Comparison of ENCODE assay signal across 10 cellular contexts in the genomic region with DNA sequence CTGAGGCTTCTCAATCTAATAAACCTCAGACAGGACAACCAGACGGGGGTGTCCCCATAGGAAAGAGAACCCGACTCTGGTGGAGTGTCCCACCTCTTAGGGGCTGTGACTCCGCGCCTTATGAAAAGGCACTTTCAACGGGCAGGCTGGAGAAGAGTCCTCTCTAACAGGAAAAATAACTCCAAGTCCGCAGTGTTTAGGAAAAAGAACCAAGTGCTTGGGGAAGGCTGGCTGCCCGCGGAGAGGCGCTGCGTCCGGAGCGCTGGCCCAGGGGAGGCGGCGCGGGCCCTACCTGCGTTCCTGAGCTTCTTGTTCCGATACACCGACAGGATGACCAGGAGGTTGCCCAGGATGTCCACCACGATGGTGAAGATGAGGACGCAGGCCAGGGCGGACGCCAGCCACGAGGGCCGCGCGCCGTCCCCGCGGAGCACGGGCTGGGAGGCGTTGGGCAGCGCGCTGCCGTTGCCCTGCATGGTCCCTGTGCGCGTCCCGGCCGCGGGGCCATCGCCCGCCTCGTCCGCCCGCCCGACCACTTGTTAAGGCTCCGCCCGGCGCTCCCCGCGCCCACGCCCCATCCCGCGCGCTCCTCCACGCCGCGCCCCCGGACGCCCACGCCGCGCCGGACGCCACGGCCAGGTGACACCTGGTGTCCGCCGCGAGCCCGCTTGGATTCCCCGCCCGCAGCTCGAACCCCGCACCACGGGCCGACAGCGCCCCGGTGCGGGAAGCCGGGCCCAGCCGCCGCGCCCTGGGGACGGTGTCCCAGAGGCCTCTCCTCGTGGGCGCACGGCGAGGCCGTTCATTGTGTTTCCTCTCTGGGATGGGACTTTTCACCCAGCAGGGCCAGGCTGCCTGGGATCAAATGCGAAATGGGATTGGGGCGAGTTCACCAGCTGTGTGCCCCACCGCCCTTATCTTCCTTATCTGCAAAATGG. TPM values are rescaled to one million over a fixed set of nuclear protein-coding genes. Genes with fewer than 3 reads are reported as not detected.
DNase-seq lines count a peak whose midpoint lies in the region; TF ChIP-seq lines count a peak whose summit lies in the region.
"Had no signal": no experiment of that assay in that cellular context is flagged by ENCODE, and none has a peak within 500 bp of the region (broad histone marks: within the 10 kb centered on the region; RNA-seq: fewer than 3 reads in every experiment).

Gene MTNR1A (minus strand): TSS at position 678 of the 938 bp plus-strand sequence. CDS start 202 bp downstream, at position 476.

- no peak for TF ChIP-seq EP300 in suprapubic skin (IDR thresholded peaks at IDR 0.05)

- H3K27me3 Mint-ChIP-seq in activated T-helper 2 cell treated with anti-CD3 and anti-CD28 coated beads, Interferon-gamma antibody, Interleukin-2, Interleukin-4, amounts not matched to agents 10 μg/mL and 5 μg/mL and 100 μg/mL, durations not matched to agents 14 hours and 24 hours and 36 hours (ENCODE audit: low read depth) = peaks cover 17% of the 10 kb centered on the region

- TF ChIP-seq POLR2A in suprapubic skin (IDR thresholded peaks at IDR 0.05) = no peak

- 9% methylated on average over 23 of the region's 91 CpGs for WGBS in suprapubic skin

- DNase-seq in NCI-H1417 (lab: John Stamatoyannopoulos, UW) (peak in 2 of 3 experiments; percentile 4 to 25), NCI-H1417 treated with DMSO at 0.1 percent for 48 hours (lab: John Stamatoyannopoulos, UW) (no peak), astrocyte of the spinal cord (ENCODE audit: low read depth, low spot score) (peak; percentile 25), kidney epithelial cell (ENCODE audit: low read depth) (no peak), suprapubic skin (ENCODE audit: low spot score in 2 of 2) (no peak), COLO829 (ENCODE audit: low spot score) (no peak), GM20000 (ENCODE audit: low spot score) (no peak)
- no peak for DNase-seq in activated T-helper 2 cell treated with anti-CD3 and anti-CD28 coated beads, Interferon-gamma antibody, Interleukin-2, Interleukin-4, amounts not matched to agents 10 μg/mL and 5 μg/mL and 100 μg/mL, durations not matched to agents 14 hours and 24 hours and 36 hours (ENCODE audit: low spot score)
- DNase-seq: SW 1271 had no signal

- peaks cover 16% of the 10 kb centered on the region for H3K4me1 ChIP-seq in suprapubic skin

- no peaks in the 10 kb centered on the region for H3K4me1 Mint-ChIP-seq in activated T-helper 2 cell treated with anti-CD3 and anti-CD28 coated beads, Interferon-gamma antibody, Interleukin-2, Interleukin-4, amounts not matched to agents 10 μg/mL and 5 μg/mL and 100 μg/mL, durations not matched to agents 14 hours and 24 hours and 36 hours (ENCODE audit: low read depth)

- no peak within 1 kb of the TSS for H3K27ac Mint-ChIP-seq in activated T-helper 2 cell treated with anti-CD3 and anti-CD28 coated beads, Interferon-gamma antibody, Interleukin-2, Interleukin-4, amounts not matched to agents 10 μg/mL and 5 μg/mL and 100 μg/mL, durations not matched to agents 14 hours and 24 hours and 36 hours

- no peaks in the 10 kb centered on the region for H3K9me3 Mint-ChIP-seq in activated T-helper 2 cell treated with anti-CD3 and anti-CD28 coated beads, Interferon-gamma antibody, Interleukin-2, Interleukin-4, amounts not matched to agents 10 μg/mL and 5 μg/mL and 100 μg/mL, durations not matched to agents 14 hours and 24 hours and 36 hours

- TF ChIP-seq CTCF in astrocyte of the spinal cord (IDR thresholded peaks at IDR 0.05; ENCODE audit: low read depth, low read length) (peak; percentile 19), kidney epithelial cell (IDR thresholded peaks at IDR 0.05; ENCODE audit: insufficient read depth, low read length, poor library complexity, severe bottlenecking) (peak; percentile 6), suprapubic skin (IDR thresholded peaks at IDR 0.05) (no peak), GM20000 (IDR thresholded peaks at IDR 0.05; ENCODE audit: extremely low read depth, missing control alignments) (no peak)

- H3K9me3 ChIP-seq in suprapubic skin = no peaks in the 10 kb centered on the region

- H3K36me3 Mint-ChIP-seq in activated T-helper 2 cell treated with anti-CD3 and anti-CD28 coated beads, Interferon-gamma antibody, Interleukin-2, Interleukin-4, amounts not matched to agents 10 μg/mL and 5 μg/mL and 100 μg/mL, durations not matched to agents 14 hours and 24 hours and 36 hours (ENCODE audit: low read depth) = no peaks in the 10 kb centered on the region

- in situ Hi-C loops in astrocyte of the spinal cord (cut with HindIII; ENCODE audit: low sequenced_read_pairs) = no loop called here

- intact Hi-C loops in activated T-helper 2 cell treated with anti-CD3 and anti-CD28 coated beads, Interferon-gamma antibody, Interleukin-2, Interleukin-4, amounts not matched to agents 10 μg/mL and 5 μg/mL and 100 μg/mL, durations not matched to agents 14 hours and 24 hours and 36 hours (cut with micrococcal nuclease) = no loop called here

- H3K36me3 ChIP-seq in kidney epithelial cell (ENCODE audit: control insufficient read depth, insufficient read depth, low read length) = no peaks in the 10 kb centered on the region
- no peaks in the 10 kb centered on the region for H3K36me3 ChIP-seq in suprapubic skin

- H3K27me3 ChIP-seq in kidney epithelial cell (ENCODE audit: control insufficient read depth, insufficient read depth, low read length) = peaks cover 4% of the 10 kb centered on the region
- peaks cover 41% of the 10 kb centered on the region for H3K27me3 ChIP-seq in suprapubic skin

- no peak within 1 kb of the TSS for H3K4me3 Mint-ChIP-seq in activated T-helper 2 cell treated with anti-CD3 and anti-CD28 coated beads, Interferon-gamma antibody, Interleukin-2, Interleukin-4, amounts not matched to agents 10 μg/mL and 5 μg/mL and 100 μg/mL, durations not matched to agents 14 hours and 24 hours and 36 hours (ENCODE audit: low read depth)

- peak within 1 kb of the TSS; percentile 27 for H3K4me3 ChIP-seq in astrocyte of the spinal cord (ENCODE audit: low read depth, low read length)
- peak within 1 kb of the TSS; percentile 51 for H3K4me3 ChIP-seq in kidney epithelial cell (ENCODE audit: low read depth, low read length)
- peak within 1 kb of the TSS; percentile 46 for H3K4me3 ChIP-seq in suprapubic skin

- no peak within 1 kb of the TSS for H3K27ac ChIP-seq in suprapubic skin

RNA-seq across cellular contexts. Expression of gene MTNR1A, which starts in this region (rescaled TPM):
- 0.21 TPM in 1 of 2 replicates, not detected in the other for total RNA-seq in kidney epithelial cell
- not detected for total RNA-seq in suprapubic skin
- not detected in 2 replicates for total RNA-seq in activated T-helper 2 cell treated with anti-CD3 and anti-CD28 coated beads, Interferon-gamma antibody, Interleukin-2, Interleukin-4, amounts not matched to agents 10 μg/mL and 5 μg/mL and 100 μg/mL, durations not matched to agents 14 hours and 24 hours and 36 hours
- total RNA-seq: HT1080 had no signal

Comparison
In these comparisons a context has a peak if more than half of its experiments do, and no peak if none do; other contexts are left out.
1. DNase-seq: peak in NCI-H1417 (2 of 3) and astrocyte of the spinal cord (single experiment); none in NCI-H1417 treated with DMSO at 0.1 percent for 48 hours (single experiment), kidney epithelial cell (single experiment), suprapubic skin (0 of 2), activated T-helper 2 cell treated with anti-CD3 and anti-CD28 coated beads, Interferon-gamma antibody, Interleukin-2, Interleukin-4, amounts not matched to agents 10 μg/mL and 5 μg/mL and 100 μg/mL, durations not matched to agents 14 hours and 24 hours and 36 hours (single experiment), COLO829 (single experiment) and GM20000 (single experiment).
2. CTCF ChIP-seq: peak in astrocyte of the spinal cord (single experiment) and kidney epithelial cell (single experiment); none in suprapubic skin (0 of 2) and GM20000 (single experiment).
3. Peak in every context shown above with its lines, with median percentiles within 50 percentile points of each other: H3K4me3 ChIP-seq.